ENCODE assay signal across 1 cellular context in genomic region chr22:25281675-25282345, GRCh38.
TF ChIP-seq lines count a peak whose summit lies in the region.

No MANE protein-coding gene starts in this region.

TF ChIP-seq in GM23338, 12 proteins besides CTCF, POLR2A, EP300 and RAD21 (continued from another document):
- TF ChIP-seq EZH2phosphoT487 (IDR thresholded peaks at IDR 0.05; ENCODE audit: unreplicated experiment) = no peak
